In genomic region chr20:23640018-23640872, GRCh38 we compare ENCODE assay signal across 2 cellular contexts.
TF ChIP-seq lines count a peak whose summit lies in the region.

No MANE protein-coding gene starts in this region.

TF ChIP-seq in HCT116, 20 proteins besides CTCF, POLR2A, EP300 and RAD21:
- TF ChIP-seq JUND (IDR thresholded peaks at IDR 0.05): no peak
- TF ChIP-seq CEBPB (IDR thresholded peaks at IDR 0.05; ENCODE audit: low read depth): no peak
- no peak for TF ChIP-seq REST (IDR thresholded peaks at IDR 0.05; ENCODE audit: low read depth)
- no peak for TF ChIP-seq YY1 (IDR thresholded peaks at IDR 0.05; ENCODE audit: extremely low read depth, insufficient replicate concordance, low read depth, low read length)

TF ChIP-seq in H1, 55 proteins besides CTCF, POLR2A, EP300 and RAD21:
- TF ChIP-seq ASH2L (IDR thresholded peaks at IDR 0.05; ENCODE audit: low read length) (no peak), EGR1 (IDR thresholded peaks at IDR 0.05; ENCODE audit: borderline replicate concordance, low read depth, low read length) (no peak), RNF2 (IDR thresholded peaks at IDR 0.05; ENCODE audit: borderline replicate concordance, low read depth, low read length, missing control alignments, poor library complexity, severe bottlenecking) (no peak), PHF8 (conservative IDR thresholded peaks at IDR 0.05; ENCODE audit: low read depth, low read length) (no peak), NANOG (IDR thresholded peaks at IDR 0.05; ENCODE audit: insufficient read depth, low read depth, low read length, poor library complexity, severe bottlenecking) (no peak), ZNF274 (IDR thresholded peaks at IDR 0.05; ENCODE audit: borderline replicate concordance, extremely low read depth, low read length) (no peak), E2F6 (IDR thresholded peaks at IDR 0.05) (no peak), KDM4A (IDR thresholded peaks at IDR 0.05; ENCODE audit: low read depth, low read length, severe bottlenecking) (no peak), CEBPB (IDR thresholded peaks at IDR 0.05; ENCODE audit: low read depth, low read length) (no peak), BRCA1 (IDR thresholded peaks at IDR 0.05; ENCODE audit: low read depth, low read length) (no peak), BCL11A (IDR thresholded peaks at IDR 0.05; ENCODE audit: low read depth in 2 of 2, low read length in 2 of 2) (no peak), SIX5 (IDR thresholded peaks at IDR 0.05; ENCODE audit: low read depth, low read length) (no peak), CHD2 (IDR thresholded peaks at IDR 0.05; ENCODE audit: low read length) (no peak), GABPA (IDR thresholded peaks at IDR 0.05; ENCODE audit: borderline replicate concordance, insufficient read depth, low read length) (no peak)
TF ChIP-seq in H1: peak in this region for 0.
